In the genomic region with DNA sequence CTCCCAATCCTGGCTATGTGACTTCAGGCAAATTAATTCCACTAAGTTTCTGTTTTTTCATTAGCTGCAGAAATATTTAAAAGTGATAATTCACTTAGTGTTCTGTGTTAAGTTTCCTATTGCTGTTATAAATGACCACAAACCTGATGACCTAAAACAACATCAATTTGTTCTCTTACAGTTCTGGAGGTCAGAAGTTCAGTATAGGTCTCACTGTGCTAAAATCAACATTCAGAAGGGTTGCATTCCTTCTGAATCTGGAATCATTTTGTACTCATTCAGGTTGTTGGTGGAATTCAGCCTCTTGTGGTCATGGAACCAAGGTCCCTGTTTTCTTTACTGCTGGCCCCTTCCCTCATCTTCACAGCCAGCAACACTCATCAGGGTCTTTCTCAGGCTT, we compare ENCODE assay signal across 1 cellular context.
TF ChIP-seq lines count a peak whose summit lies in the region.

No MANE protein-coding gene starts in this region.

TF ChIP-seq in liver, 16 proteins besides CTCF, POLR2A, EP300 and RAD21 (continued from another document):
- TF ChIP-seq ZBTB33 (IDR thresholded peaks at IDR 0.05) = no peak
- no peak for TF ChIP-seq TAF1 (conservative IDR thresholded peaks at IDR 0.05)
- TF ChIP-seq FOXA2 (IDR thresholded peaks at IDR 0.05) = no peak
- no peak for TF ChIP-seq HNF4G (IDR thresholded peaks at IDR 0.05)
- TF ChIP-seq JUND (IDR thresholded peaks at IDR 0.05) = no peak
- TF ChIP-seq NR2F2 (IDR thresholded peaks at IDR 0.05) = no peak
- peak; percentile 23 to 36 for TF ChIP-seq HNF4A (conservative IDR thresholded peaks at IDR 0.05)
- TF ChIP-seq SP1 (IDR thresholded peaks at IDR 0.05) = peak; percentile 21
- no peak for TF ChIP-seq REST (IDR thresholded peaks at IDR 0.05)
- TF ChIP-seq RXRA (IDR thresholded peaks at IDR 0.05) = peak in 1 of 2 donors; percentile 33
- TF ChIP-seq YY1 (IDR thresholded peaks at IDR 0.05) = peak; percentile 16
TF ChIP-seq in liver: peak in this region for 4.
